ENCODE assay signal across 9 cellular contexts in the genomic region with DNA sequence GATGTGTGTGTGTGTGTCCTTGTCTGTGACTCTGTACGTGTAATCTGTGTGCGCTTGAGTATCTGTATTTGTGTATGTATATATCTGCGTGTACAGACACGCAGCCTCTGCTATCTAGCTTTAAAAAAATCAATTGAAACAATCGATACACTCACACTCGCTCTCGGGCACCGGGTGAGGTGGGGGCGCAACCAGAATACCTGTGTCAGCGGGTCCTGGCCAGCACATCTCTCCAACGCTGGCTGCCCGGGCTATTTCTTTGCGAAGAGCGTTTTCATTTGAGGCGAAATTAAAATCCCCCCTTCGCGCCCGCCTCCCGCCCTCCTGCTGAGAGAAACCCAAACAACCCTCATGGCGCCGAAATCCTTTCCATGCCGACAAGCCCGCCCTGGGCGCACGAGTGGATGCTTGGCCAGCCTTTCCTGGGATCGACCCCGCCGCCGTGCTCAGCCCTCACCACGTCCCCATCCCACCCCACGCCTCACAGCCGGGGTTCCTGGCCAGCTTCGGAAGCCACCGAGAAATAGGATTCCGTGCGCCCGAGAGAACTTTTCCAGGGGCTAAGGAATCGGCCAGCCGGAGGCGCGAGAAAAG. TPM values are rescaled to one million over a fixed set of nuclear protein-coding genes. Genes with fewer than 3 reads are reported as not detected.
A peak's percentile ranks its signal among the peaks of the same experiment; 100 is the strongest.
DNase-seq lines count a peak whose midpoint lies in the region; ATAC-seq and TF ChIP-seq lines count a peak whose summit lies in the region.
"Had no signal": no experiment of that assay in that cellular context is flagged by ENCODE, and none has a peak within 500 bp of the region (broad histone marks: within the 10 kb centered on the region; RNA-seq: fewer than 3 reads in every experiment).

No MANE protein-coding gene starts in this region.

- H2BK5ac ChIP-seq in H9 (ENCODE audit: insufficient read length, low read length), result no peak overlapping the region

- no peak overlapping the region for H2BK12ac ChIP-seq in H9 (ENCODE audit: insufficient read length, low read depth, low read length)

- TF ChIP-seq CTCF in CD4-positive, alpha-beta T cell (IDR thresholded peaks at IDR 0.05), result no peak
- no peak for TF ChIP-seq CTCF in H9 (conservative IDR thresholded peaks at IDR 0.05)
- TF ChIP-seq CTCF in GM13976 (IDR thresholded peaks at IDR 0.05; ENCODE audit: borderline replicate concordance, control extremely low read depth, extremely low read depth, insufficient read depth, missing control alignments), result no peak
- no peak for TF ChIP-seq CTCF in GM10248 (IDR thresholded peaks at IDR 0.05; ENCODE audit: control extremely low read depth, extremely low read depth, low read depth, missing control alignments)

- ATAC-seq in CD4-positive, alpha-beta T cell (ENCODE audit: poor library complexity), result no peak
- no peak for ATAC-seq in activated naive CD8-positive, alpha-beta T cell treated with anti-CD3 and anti-CD28 coated beads, Interleukin-2, amount 50 U/mL, for 24 hours
- no peak for ATAC-seq in naive thymus-derived CD8-positive, alpha-beta T cell
- ATAC-seq in HG02759 (IDR thresholded peaks at IDR 0.05; ENCODE audit: unreplicated experiment), result no peak

- no peak overlapping the region for H3K4ac ChIP-seq in H9 (ENCODE audit: low read depth, low read length)

- no peak overlapping the region for H3K27ac Mint-ChIP-seq in CD4-positive, alpha-beta T cell
- no peak overlapping the region for H3K27ac Mint-ChIP-seq in H9
- no peak overlapping the region for H3K27ac Mint-ChIP-seq in activated naive CD8-positive, alpha-beta T cell treated with anti-CD3 and anti-CD28 coated beads, Interleukin-2, amount 50 U/mL, for 24 hours
- H3K27ac Mint-ChIP-seq in naive thymus-derived CD8-positive, alpha-beta T cell, result peak overlapping the region in 1 of 10 donors; percentile 71

- H2AK5ac ChIP-seq in H9 (ENCODE audit: insufficient read length, low read length), result no peak overlapping the region

- POLR2A ChIA-PET in CD4-positive, alpha-beta T cell (lab: Charles Lee), result no interaction called here
- POLR2A ChIA-PET in naive thymus-derived CD8-positive, alpha-beta T cell (lab: Charles Lee), result no interaction called here
- POLR2A ChIA-PET in GM10248 (lab: Yijun Ruan, JAX), result no interaction called here

- no peak overlapping the region for H3K27ac ChIP-seq in CD4-positive, alpha-beta T cell (ENCODE audit: low read depth, low read length)
- no peak overlapping the region for H3K27ac ChIP-seq in H9 (ENCODE audit: insufficient read length, low read depth, low read length)
- H3K27ac ChIP-seq: uterus had no signal

- peaks cover 28% of the 10 kb centered on the region for H3K4me1 Mint-ChIP-seq in CD4-positive, alpha-beta T cell (ENCODE audit: low read depth)
- peaks cover 44 to 46% of the 10 kb centered on the region in 2 experiments for H3K4me1 Mint-ChIP-seq in H9
- peaks cover 18% of the 10 kb centered on the region for H3K4me1 Mint-ChIP-seq in activated naive CD8-positive, alpha-beta T cell treated with anti-CD3 and anti-CD28 coated beads, Interleukin-2, amount 50 U/mL, for 24 hours
- H3K4me1 Mint-ChIP-seq in naive thymus-derived CD8-positive, alpha-beta T cell, result peaks cover 14 to 25% (median 19%) of the 10 kb centered on the region in 4 donors

- WGBS in H9 (ENCODE audit: extremely low coverage, insufficient read length, low lambda C conversion rate), result no CpG with 5 or more reads among the region's 41 CpGs

- no peak overlapping the region for H2BK120ac ChIP-seq in H9 (ENCODE audit: low read depth, low read length, poor library complexity, severe bottlenecking)

- H2BK20ac ChIP-seq in H9 (ENCODE audit: low read depth, low read length, poor library complexity, severe bottlenecking), result no peak overlapping the region

- CTCF ChIA-PET in CD4-positive, alpha-beta T cell (lab: Charles Lee), result no interaction called here
- CTCF ChIA-PET in GM10248 (lab: Yijun Ruan, JAX), result interaction anchor here (0.6 to 1.3 kb wide), 6 partner anchors 9 to 176 kb away, joined by 3 to 5 read pairs (median 3); no protein-coding TSS in a partner anchor

- peak overlapping the region; percentile 82 for H3K4me2 ChIP-seq in H9 (ENCODE audit: insufficient read depth, insufficient read length, low read length)

- H4K20me1 ChIP-seq in H9 (ENCODE audit: control insufficient read depth, insufficient read depth, insufficient read length), result no peaks in the 10 kb centered on the region

- peaks cover 2% of the 10 kb centered on the region; the same call in 1 of the 2 replicates for H3K79me2 ChIP-seq in H9 (ENCODE audit: insufficient read depth, low read length)

- H2AFZ ChIP-seq in H9 (ENCODE audit: low read length), result no peak overlapping the region

- H3K9me3 Mint-ChIP-seq in CD4-positive, alpha-beta T cell, result no peaks in the 10 kb centered on the region
- H3K9me3 Mint-ChIP-seq in H9, result no peaks in the 10 kb centered on the region
- H3K9me3 Mint-ChIP-seq in activated naive CD8-positive, alpha-beta T cell treated with anti-CD3 and anti-CD28 coated beads, Interleukin-2, amount 50 U/mL, for 24 hours, result no peaks in the 10 kb centered on the region
- no peaks in the 10 kb centered on the region for H3K9me3 Mint-ChIP-seq in naive thymus-derived CD8-positive, alpha-beta T cell

- H2BK15ac ChIP-seq in H9 (ENCODE audit: low read depth, low read length), result no peak overlapping the region

- H3K23me2 ChIP-seq in H9 (ENCODE audit: insufficient read length, low read depth, low read length, poor library complexity, severe bottlenecking), result peaks cover 29% of the 10 kb centered on the region

- H3K9ac ChIP-seq in H9 (ENCODE audit: extremely low read depth, insufficient read length, low read length), result peak overlapping the region; percentile 52

- no peaks in the 10 kb centered on the region for H3K79me1 ChIP-seq in H9 (ENCODE audit: insufficient read depth, low read depth, low read length, poor library complexity, severe bottlenecking)

- no peak for DNase-seq in CD4-positive, alpha-beta T cell
- no peak for DNase-seq in H9
- no peak for DNase-seq in activated naive CD8-positive, alpha-beta T cell treated with anti-CD3 and anti-CD28 coated beads, Interleukin-2, amount 50 U/mL, for 24 hours
- DNase-seq in naive thymus-derived CD8-positive, alpha-beta T cell, result no peak
- no peak for DNase-seq in stimulated activated naive CD4-positive, alpha-beta T cell treated with Interleukin-2 at 50 U/mL for 16 hours (lab: John Stamatoyannopoulos, UW)
- DNase-seq in GM13976 (ENCODE audit: low spot score), result no peak
- DNase-seq in GM10248 (ENCODE audit: extremely low spot score), result no peak
- DNase-seq: uterus had no signal

- H3K36me3 Mint-ChIP-seq in CD4-positive, alpha-beta T cell (ENCODE audit: low read depth), result no peaks in the 10 kb centered on the region
- peaks cover 9 to 27% (median 26%) of the 10 kb centered on the region in 3 experiments for H3K36me3 Mint-ChIP-seq in H9 (ENCODE audit: insufficient read depth in 1 of 3, low read depth in 3 of 3)
- no peaks in the 10 kb centered on the region for H3K36me3 Mint-ChIP-seq in activated naive CD8-positive, alpha-beta T cell treated with anti-CD3 and anti-CD28 coated beads, Interleukin-2, amount 50 U/mL, for 24 hours (ENCODE audit: low read depth)
- peaks cover 0 to 5% (median 0%) of the 10 kb centered on the region in 3 donors for H3K36me3 Mint-ChIP-seq in naive thymus-derived CD8-positive, alpha-beta T cell

- no peak overlapping the region for H4K8ac ChIP-seq in H9 (replicated peaks; ENCODE audit: insufficient read length, low read depth, low read length)

- H4K91ac ChIP-seq in H9 (ENCODE audit: insufficient read length, low read depth, low read length), result no peak overlapping the region

- peak overlapping the region; percentile 64; the same call in 1 of the 2 replicates for H3K14ac ChIP-seq in H9 (ENCODE audit: insufficient read depth, low read length)

- peak overlapping the region; percentile 80 for H3K4me3 Mint-ChIP-seq in CD4-positive, alpha-beta T cell
- H3K4me3 Mint-ChIP-seq in H9, result peak overlapping the region; percentile 77 to 95
- H3K4me3 Mint-ChIP-seq in activated naive CD8-positive, alpha-beta T cell treated with anti-CD3 and anti-CD28 coated beads, Interleukin-2, amount 50 U/mL, for 24 hours, result peak overlapping the region; percentile 42
- H3K4me3 Mint-ChIP-seq in naive thymus-derived CD8-positive, alpha-beta T cell, result peak overlapping the region in 9 of 10 donors; percentile 24 to 79 (median 67)

- in situ Hi-C loops in GM13976 (cut with MboI; ENCODE audit: low sequenced_read_pairs, unreplicated experiment), result no loop called here

- no peak overlapping the region for H3K23ac ChIP-seq in H9 (ENCODE audit: insufficient read length, low read depth, low read length)

- no peak overlapping the region for H3K18ac ChIP-seq in H9 (ENCODE audit: insufficient read length, low read depth, low read length)

- H3T11ph ChIP-seq in H9 (ENCODE audit: low read length), result no peak overlapping the region

- peaks cover 16% of the 10 kb centered on the region; the same call in 1 of the 2 replicates for H3K4me1 ChIP-seq in H9 (ENCODE audit: insufficient read depth, low read length)

- no peak overlapping the region for H4K5ac ChIP-seq in H9 (ENCODE audit: insufficient read length, low read depth, low read length)

- peaks cover 83% of the 10 kb centered on the region for H3K27me3 ChIP-seq in CD4-positive, alpha-beta T cell (ENCODE audit: control insufficient read depth, insufficient read depth, low read length)
- no peaks in the 10 kb centered on the region for H3K27me3 ChIP-seq in H9 (ENCODE audit: insufficient read depth, low read length)

- intact Hi-C loops in CD4-positive, alpha-beta T cell (cut with DNase I, micrococcal nuclease), result no loop called here

- H3K56ac ChIP-seq in H9 (ENCODE audit: insufficient read length, low read depth, low read length), result no peak overlapping the region

- H3K9me3 ChIP-seq in CD4-positive, alpha-beta T cell (ENCODE audit: control insufficient read depth, low read length), result no peaks in the 10 kb centered on the region
- no peaks in the 10 kb centered on the region for H3K9me3 ChIP-seq in H9 (ENCODE audit: control insufficient read depth, low read depth, low read length)
- H3K9me3 ChIP-seq: uterus had no signal

- H3K27me3 Mint-ChIP-seq in CD4-positive, alpha-beta T cell, result peaks cover 88% of the 10 kb centered on the region
- peaks cover 22% of the 10 kb centered on the region for H3K27me3 Mint-ChIP-seq in H9 (ENCODE audit: low read depth)
- H3K27me3 Mint-ChIP-seq in activated naive CD8-positive, alpha-beta T cell treated with anti-CD3 and anti-CD28 coated beads, Interleukin-2, amount 50 U/mL, for 24 hours, result peaks cover 69% of the 10 kb centered on the region
- peaks cover 39 to 88% (median 67%) of the 10 kb centered on the region in 5 donors for H3K27me3 Mint-ChIP-seq in naive thymus-derived CD8-positive, alpha-beta T cell

RNA-seq across cellular contexts. Expression of a gene that starts 1.2 kb away (rescaled TPM):
- total RNA-seq in CD4-positive, alpha-beta T cell, result not detected
- total RNA-seq in H9 (2021), result 11.3 and 11.9 TPM in 2 replicates
- total RNA-seq in naive thymus-derived CD8-positive, alpha-beta T cell, result not detected
- polyA plus RNA-seq in naive thymus-derived CD8-positive, alpha-beta T cell, result not detected
- total RNA-seq: uterus had no signal

RNA-seq across cellular contexts. Expression of a gene that starts 41.2 kb away (rescaled TPM):
- total RNA-seq in CD4-positive, alpha-beta T cell, result under 1 TPM; 0.58 to 0.89 TPM
- total RNA-seq in H9 (2021), result 1.7 and 2.2 TPM in 2 replicates
- under 1 TPM; 0.66 to 0.83 TPM for total RNA-seq in naive thymus-derived CD8-positive, alpha-beta T cell
- under 1 TPM in 2 of 3 donors, not detected in 1; 0.02 to 0.83 TPM for polyA plus RNA-seq in naive thymus-derived CD8-positive, alpha-beta T cell

RNA-seq across cellular contexts. Expression of a gene that starts 42.4 kb away (rescaled TPM):
- 10 to 100 TPM in 1 of 2 experiments, 1 to 10 TPM in 1; 8.2 to 10.7 TPM for total RNA-seq in CD4-positive, alpha-beta T cell
- 22.2 and 23.4 TPM in 2 replicates for total RNA-seq in H9 (2021)
- total RNA-seq in naive thymus-derived CD8-positive, alpha-beta T cell, result 10 to 100 TPM; 11.3 to 12.8 TPM
- 1 to 10 TPM; 4.4 to 7.7 (median 4.7) TPM for polyA plus RNA-seq in naive thymus-derived CD8-positive, alpha-beta T cell

Comparison
In these comparisons a context has a peak if more than half of its experiments do, and no peak if none do; other contexts are left out.
1. RNA of a gene that starts 1.2 kb away (total RNA-seq): 11.3 to 11.9 TPM in H9; not detected in CD4-positive, alpha-beta T cell and not detected in naive thymus-derived CD8-positive, alpha-beta T cell; every median in the first group is over 10 times any median in the second.
2. Peak in every context shown above with its lines, with median percentiles within 50 percentile points of each other: H3K4me3 Mint-ChIP-seq.